Comparison of ENCODE assay signal across 22 cellular contexts in genomic region chr13:43558942-43559341, GRCh38.
A peak's percentile ranks its signal among the peaks of the same experiment; 100 is the strongest.
DNase-seq lines count a peak whose midpoint lies in the region; ATAC-seq and TF ChIP-seq lines count a peak whose summit lies in the region.
"Had no signal": no experiment of that assay in that cellular context is flagged by ENCODE, and none has a peak within 500 bp of the region (broad histone marks: within the 10 kb centered on the region; RNA-seq: fewer than 3 reads in every experiment).

No MANE protein-coding gene starts in this region.

- no peaks in the 10 kb centered on the region for H3K36me3 ChIP-seq in left ventricle myocardium inferior
- no peaks in the 10 kb centered on the region for H3K36me3 ChIP-seq in smooth muscle cell (ENCODE audit: low read depth)
- H3K36me3 ChIP-seq in testis (ENCODE audit: low read depth, missing control alignments): no peaks in the 10 kb centered on the region

- H3K4me1 ChIP-seq in left ventricle myocardium inferior (peaks cover 34% of the 10 kb centered on the region), smooth muscle cell (ENCODE audit: low read depth) (no peaks in the 10 kb centered on the region), testis (no peaks in the 10 kb centered on the region)

- no peak overlapping the region for H3K9ac ChIP-seq in smooth muscle cell (ENCODE audit: low read depth)

- peak; percentile 22 for DNase-seq in DMS 273 (lab: John Stamatoyannopoulos, UW; ENCODE audit: unreplicated experiment)
- DNase-seq in DMS 273 treated with DMSO at 0.1 percent for 48 hours (lab: John Stamatoyannopoulos, UW): no peak
- peak; percentile 14 for DNase-seq in fibroblast of gingiva (ENCODE audit: low read depth)
- peak; percentile 16 for DNase-seq in left ventricle myocardium inferior
- DNase-seq in smooth muscle cell (lab: John Stamatoyannopoulos, UW; ENCODE audit: unreplicated experiment): no peak
- DNase-seq in testis: no peak
- no peak for DNase-seq in DMS114 treated with DMSO at 0.1 percent for 48 hours (lab: John Stamatoyannopoulos, UW; ENCODE audit: unreplicated experiment)
- DNase-seq: ACHN; AML-193; C1 segment of cervical spinal cord; CD8-positive, alpha-beta T cell; DMS53; GDM1; Karpas-422; MV-4-11; NCI-H1105 treated with DMSO at 0.1 percent for 48 hours; NCI-H2081; NCI-H2171 treated with DMSO at 0.1 percent for 48 hours; NCI-H524 treated with DMSO at 0.1 percent for 48 hours; OCI-M1 had no signal

- no peaks in the 10 kb centered on the region for H3K79me2 ChIP-seq in smooth muscle cell (ENCODE audit: low read depth)

- no peaks in the 10 kb centered on the region for H3K27me3 ChIP-seq in left ventricle myocardium inferior (ENCODE audit: low read depth)
- no peaks in the 10 kb centered on the region for H3K27me3 ChIP-seq in smooth muscle cell (ENCODE audit: low read depth)
- H3K27me3 ChIP-seq in testis: no peaks in the 10 kb centered on the region

- H3K4me2 ChIP-seq in smooth muscle cell: peak overlapping the region; percentile 31

- no peak for ATAC-seq in HG03196 (IDR thresholded peaks at IDR 0.05; ENCODE audit: unreplicated experiment)
- ATAC-seq: CD8-positive, alpha-beta T cell had no signal

- TF ChIP-seq POLR2A in testis (IDR thresholded peaks at IDR 0.05): no peak

- no peak overlapping the region for H2AFZ ChIP-seq in smooth muscle cell (ENCODE audit: low read depth)

- WGBS in smooth muscle cell (ENCODE audit: low lambda C conversion rate): 83% methylated on average over 1 of the region's 1 CpG
- WGBS in testis, 2 donors: 85 to 88% methylated on average over 1 of the region's 1 CpG

- TF ChIP-seq CTCF in left ventricle myocardium inferior (IDR thresholded peaks at IDR 0.05; ENCODE audit: borderline replicate concordance) (no peak), smooth muscle cell (IDR thresholded peaks at IDR 0.05; ENCODE audit: borderline replicate concordance, insufficient read depth, poor library complexity, severe bottlenecking) (no peak), testis (IDR thresholded peaks at IDR 0.05) (no peak)

- no peaks in the 10 kb centered on the region for H4K20me1 ChIP-seq in smooth muscle cell (ENCODE audit: low read depth)

- no peaks in the 10 kb centered on the region for H3K9me3 ChIP-seq in left ventricle myocardium inferior (replicated peaks)
- H3K9me3 ChIP-seq in smooth muscle cell (replicated peaks; ENCODE audit: low read depth): no peaks in the 10 kb centered on the region
- H3K9me3 ChIP-seq in testis: no peaks in the 10 kb centered on the region

- intact Hi-C loops in left ventricle myocardium inferior (cut with micrococcal nuclease): no loop called here
- intact Hi-C loops in testis (cut with DNase I; ENCODE audit: low total_unique reads): no loop called here

- H3K27ac ChIP-seq in left ventricle myocardium inferior (replicated peaks) (peak overlapping the region; percentile 21), smooth muscle cell (ENCODE audit: low read depth) (no peak overlapping the region), testis (no peak overlapping the region)
- H3K27ac ChIP-seq: 22Rv1 had no signal

- H3K4me3 ChIP-seq in left ventricle myocardium inferior: no peak overlapping the region
- no peak overlapping the region for H3K4me3 ChIP-seq in smooth muscle cell
- H3K4me3 ChIP-seq in testis: no peak overlapping the region

- H3F3A ChIP-seq in smooth muscle cell (ENCODE audit: low read depth): no peaks in the 10 kb centered on the region

Comparison
In these comparisons a context has a peak if more than half of its experiments do, and no peak if none do; other contexts are left out.
1. DNase-seq: peak in DMS 273 (single experiment), fibroblast of gingiva (single experiment) and left ventricle myocardium inferior (single experiment); none in DMS 273 treated with DMSO at 0.1 percent for 48 hours (single experiment), smooth muscle cell (single experiment), testis (single experiment) and DMS114 treated with DMSO at 0.1 percent for 48 hours (single experiment).